1 cellular context compared by ENCODE assay signal in the genomic region with DNA sequence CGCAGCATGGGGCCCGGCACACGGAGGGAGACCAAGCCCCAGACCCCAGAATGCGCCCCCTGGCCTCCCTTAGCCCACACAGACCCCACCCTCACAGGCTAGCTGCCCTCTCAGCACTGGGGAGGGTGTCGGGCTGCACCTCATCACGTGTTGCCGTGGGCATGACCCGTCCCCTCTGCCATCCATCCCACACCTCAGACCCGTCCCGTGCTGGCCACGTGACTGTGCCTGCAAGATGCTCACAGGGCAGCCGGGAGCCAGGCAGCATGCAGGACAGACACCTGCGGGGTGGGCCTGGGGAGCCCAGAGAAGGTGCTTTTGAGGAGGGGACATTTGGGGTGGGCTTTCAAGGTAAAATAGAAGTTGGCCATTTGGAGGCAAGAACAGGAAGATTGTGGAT.
TF ChIP-seq lines count a peak whose summit lies in the region.

No MANE protein-coding gene starts in this region.

TF ChIP-seq in WTC11, 78 proteins besides CTCF, POLR2A, EP300 and RAD21:
- no peak for TF ChIP-seq MYBL2 (CRISPR knock-in tag; IDR thresholded peaks at IDR 0.05)
